17 cellular contexts compared by ENCODE assay signal in the genomic region with DNA sequence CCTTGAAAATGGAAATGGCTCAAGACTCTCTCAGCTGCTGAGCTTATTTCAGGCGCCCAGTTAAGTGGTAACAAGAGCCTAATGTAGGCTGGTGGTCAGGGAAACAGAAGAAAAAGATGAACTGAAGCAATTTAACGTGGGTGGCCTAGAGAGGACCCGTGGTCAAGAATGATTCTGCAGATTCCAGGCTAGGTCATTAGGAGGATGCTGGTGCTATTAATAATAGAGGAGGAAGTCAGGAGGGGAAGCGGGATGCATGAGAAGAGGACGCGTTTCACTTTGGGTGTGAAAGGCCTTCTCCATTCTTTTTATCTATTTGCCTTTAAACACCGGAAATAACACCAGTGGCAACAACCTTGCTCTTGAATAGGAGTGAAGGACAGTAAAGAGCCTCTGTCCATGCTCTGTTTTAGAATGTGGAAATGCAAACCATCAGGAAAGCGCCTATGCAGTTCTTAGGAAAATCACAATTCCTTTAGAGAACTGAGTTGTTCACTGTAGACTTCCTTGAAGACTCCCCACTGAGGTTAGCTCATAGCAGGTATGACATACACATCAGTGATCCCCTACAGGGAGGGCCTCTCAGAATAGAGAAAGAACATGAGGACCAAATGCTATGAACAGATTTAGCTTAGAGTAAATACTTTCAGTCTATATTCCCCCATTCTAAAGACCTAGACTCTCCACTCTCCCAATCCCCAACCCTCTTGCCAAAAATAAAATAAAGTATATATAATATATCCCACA.
DNase-seq lines count a peak whose midpoint lies in the region; ATAC-seq lines count a peak whose summit lies in the region.
"Had no signal": no experiment of that assay in that cellular context is flagged by ENCODE, and none has a peak within 500 bp of the region (broad histone marks: within the 10 kb centered on the region; RNA-seq: fewer than 3 reads in every experiment).

No MANE protein-coding gene starts in this region.

- no peaks in the 10 kb centered on the region for H3K27me3 ChIP-seq in muscle layer of duodenum (ENCODE audit: low read depth, low read length)

- no peaks in the 10 kb centered on the region for H3K4me1 ChIP-seq in muscle layer of duodenum (ENCODE audit: control insufficient read depth in 1 of 2, insufficient read depth in 2 of 2, low read length in 2 of 2)

- DNase-seq in caudate nucleus (lab: John Stamatoyannopoulos, UW) (no peak), NCI-H187 treated with DMSO at 0.1 percent for 48 hours (lab: John Stamatoyannopoulos, UW) (no peak), retina (no peak)
- DNase-seq: activated T-cell treated with anti-CD3 and anti-CD28 coated beads, Interleukin-2, amount 50 U/mL, for 24 hours; amniotic stem cell; CD8-positive, alpha-beta T cell; cortex of kidney; GF-D8; NCI-H524 treated with DMSO at 0.1 percent for 48 hours; SHP77 treated with DMSO at 0.1 percent for 48 hours had no signal

- peaks cover 10 to 12% of the 10 kb centered on the region in 2 donors for H3K36me3 ChIP-seq in muscle layer of duodenum (ENCODE audit: control insufficient read depth in 1 of 2, insufficient read depth in 2 of 2, low read length in 2 of 2)
- H3K36me3 ChIP-seq: neural progenitor cell had no signal

- H3K9me3 ChIP-seq in muscle layer of duodenum (ENCODE audit: control insufficient read depth in 1 of 2, low read length in 2 of 2): no peaks in the 10 kb centered on the region

- H3K27ac ChIP-seq in caudate nucleus (ENCODE audit: low read depth, low read length): peak overlapping the region; percentile 18
- peak overlapping the region; percentile 36 for H3K27ac ChIP-seq in muscle layer of duodenum (ENCODE audit: low read length)
- H3K27ac ChIP-seq: neural progenitor cell had no signal

- H3K4me3 ChIP-seq in muscle layer of duodenum (ENCODE audit: low read depth in 1 of 2, low read length in 2 of 2): no peak overlapping the region
- H3K4me3 ChIP-seq: neural progenitor cell, smooth muscle cell had no signal

- ATAC-seq in GM18511 (IDR thresholded peaks at IDR 0.05; ENCODE audit: unreplicated experiment) (peak; percentile 39), HG03066 (IDR thresholded peaks at IDR 0.05; ENCODE audit: low read depth, unreplicated experiment) (peak; percentile 42), GM21528 (IDR thresholded peaks at IDR 0.05; ENCODE audit: low FRiP score, unreplicated experiment) (no peak), GM19324 (IDR thresholded peaks at IDR 0.05; ENCODE audit: low FRiP score, unreplicated experiment) (no peak)
- ATAC-seq: CD8-positive, alpha-beta T cell had no signal

Comparison
In these comparisons a context has a peak if more than half of its experiments do, and no peak if none do; other contexts are left out.
1. ATAC-seq: peak in GM18511 (single experiment) and HG03066 (single experiment); none in GM21528 (single experiment) and GM19324 (single experiment).